ENCODE assay signal across 11 cellular contexts in the genomic region with DNA sequence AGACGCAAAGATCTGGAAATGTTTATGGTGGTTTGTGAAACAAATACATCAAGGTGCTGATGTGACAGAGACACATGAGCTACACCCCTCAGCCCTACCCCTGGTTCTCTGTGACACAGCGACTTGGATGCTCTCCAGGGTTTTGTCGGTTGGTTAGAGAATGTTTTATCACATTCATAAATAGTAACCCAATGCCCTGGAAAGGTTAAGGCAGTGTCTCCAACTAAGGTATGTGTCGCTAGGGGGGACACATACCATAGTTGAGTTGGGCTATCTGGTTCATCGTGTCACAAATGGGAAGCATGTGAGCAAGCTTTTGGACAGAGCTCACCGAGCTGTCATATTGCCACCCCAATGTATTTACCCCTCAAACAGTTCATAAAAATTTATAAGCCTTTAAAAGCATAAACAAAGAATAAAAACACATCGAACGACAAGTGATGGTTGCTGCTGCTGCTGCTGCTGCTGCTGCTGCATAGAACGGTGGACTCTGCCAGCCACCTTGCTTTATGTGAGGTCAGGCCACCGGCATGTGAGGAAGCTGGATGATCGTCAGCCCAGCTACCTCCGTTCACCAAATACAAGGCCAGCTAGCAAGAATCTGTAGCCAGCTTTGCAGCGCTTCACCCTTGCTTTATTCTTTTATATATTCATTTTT. TPM values are rescaled to one million over a fixed set of nuclear protein-coding genes. Genes with fewer than 3 reads are reported as not detected.
DNase-seq lines count a peak whose midpoint lies in the region; ATAC-seq and TF ChIP-seq lines count a peak whose summit lies in the region.
"Had no signal": no experiment of that assay in that cellular context is flagged by ENCODE, and none has a peak within 500 bp of the region (broad histone marks: within the 10 kb centered on the region; RNA-seq: fewer than 3 reads in every experiment).

No MANE protein-coding gene starts in this region.

- H3K36me3 Mint-ChIP-seq in activated T-helper 2 cell treated with anti-CD3 and anti-CD28 coated beads, Interferon-gamma antibody, Interleukin-2, Interleukin-4, amounts not matched to agents 10 μg/mL and 5 μg/mL and 100 μg/mL, durations not matched to agents 14 hours and 24 hours and 36 hours (ENCODE audit: low read depth) = no peaks in the 10 kb centered on the region
- H3K36me3 Mint-ChIP-seq in T-helper 17 cell (ENCODE audit: low read depth) = no peaks in the 10 kb centered on the region

- H3K4me1 ChIP-seq in HUES48 (ENCODE audit: control insufficient read depth, insufficient read depth, low read length) (peaks cover 53% of the 10 kb centered on the region), left ventricle myocardium inferior (peaks cover 41% of the 10 kb centered on the region), foreskin keratinocyte (no peaks in the 10 kb centered on the region)
- H3K4me1 ChIP-seq: testis had no signal

- ATAC-seq in foreskin keratinocyte (no peak), T-helper 17 cell (no peak)
- ATAC-seq: effector memory CD8-positive, alpha-beta T cell had no signal

- peaks cover 9% of the 10 kb centered on the region for H3K27me3 Mint-ChIP-seq in activated T-helper 2 cell treated with anti-CD3 and anti-CD28 coated beads, Interferon-gamma antibody, Interleukin-2, Interleukin-4, amounts not matched to agents 10 μg/mL and 5 μg/mL and 100 μg/mL, durations not matched to agents 14 hours and 24 hours and 36 hours (ENCODE audit: low read depth)
- H3K27me3 Mint-ChIP-seq in T-helper 17 cell = peaks cover 32% of the 10 kb centered on the region

- H3K4me3 Mint-ChIP-seq in activated T-helper 2 cell treated with anti-CD3 and anti-CD28 coated beads, Interferon-gamma antibody, Interleukin-2, Interleukin-4, amounts not matched to agents 10 μg/mL and 5 μg/mL and 100 μg/mL, durations not matched to agents 14 hours and 24 hours and 36 hours (ENCODE audit: low read depth) = no peak overlapping the region
- no peak overlapping the region for H3K4me3 Mint-ChIP-seq in T-helper 17 cell
- H3K4me3 Mint-ChIP-seq: activated B cell treated with CpG ODN at 0.5 μM for 24 hours; effector memory CD8-positive, alpha-beta T cell had no signal

- H3K4me1 Mint-ChIP-seq in activated T-helper 2 cell treated with anti-CD3 and anti-CD28 coated beads, Interferon-gamma antibody, Interleukin-2, Interleukin-4, amounts not matched to agents 10 μg/mL and 5 μg/mL and 100 μg/mL, durations not matched to agents 14 hours and 24 hours and 36 hours (ENCODE audit: low read depth) = no peaks in the 10 kb centered on the region
- H3K4me1 Mint-ChIP-seq in T-helper 17 cell = no peaks in the 10 kb centered on the region
- H3K4me1 Mint-ChIP-seq: activated B cell treated with CpG ODN at 0.5 μM for 24 hours had no signal

- TF ChIP-seq CTCF in left ventricle myocardium inferior (IDR thresholded peaks at IDR 0.05; ENCODE audit: borderline replicate concordance) (no peak), foreskin keratinocyte (conservative IDR thresholded peaks at IDR 0.05) (no peak)

- no peak overlapping the region for H3K9ac ChIP-seq in HUES48 (ENCODE audit: low read depth, low read length)

- H3K9me3 ChIP-seq in HUES48 (ENCODE audit: control insufficient read depth, insufficient read depth, low read length) (no peaks in the 10 kb centered on the region), left ventricle myocardium inferior (replicated peaks) (no peaks in the 10 kb centered on the region), T-helper 17 cell (ENCODE audit: control insufficient read depth, low read length, poor library complexity, severe bottlenecking) (no peaks in the 10 kb centered on the region)
- H3K9me3 ChIP-seq: testis had no signal

- no peak overlapping the region for H3K4me3 ChIP-seq in HUES48 (ENCODE audit: low read depth, low read length)
- peak overlapping the region; percentile 45 for H3K4me3 ChIP-seq in left ventricle myocardium inferior
- H3K4me3 ChIP-seq: testis had no signal

- intact Hi-C loops in left ventricle myocardium inferior (cut with micrococcal nuclease) = no loop called here
- intact Hi-C loops in activated T-helper 2 cell treated with anti-CD3 and anti-CD28 coated beads, Interferon-gamma antibody, Interleukin-2, Interleukin-4, amounts not matched to agents 10 μg/mL and 5 μg/mL and 100 μg/mL, durations not matched to agents 14 hours and 24 hours and 36 hours (cut with micrococcal nuclease) = no loop called here

- H3K36me3 ChIP-seq in HUES48 (ENCODE audit: control insufficient read depth, insufficient read depth, low read length) (no peaks in the 10 kb centered on the region), left ventricle myocardium inferior (no peaks in the 10 kb centered on the region)

- no peak overlapping the region for H3K27ac Mint-ChIP-seq in activated T-helper 2 cell treated with anti-CD3 and anti-CD28 coated beads, Interferon-gamma antibody, Interleukin-2, Interleukin-4, amounts not matched to agents 10 μg/mL and 5 μg/mL and 100 μg/mL, durations not matched to agents 14 hours and 24 hours and 36 hours
- H3K27ac Mint-ChIP-seq in T-helper 17 cell = no peak overlapping the region
- H3K27ac Mint-ChIP-seq: activated B cell treated with CpG ODN at 0.5 μM for 24 hours; effector memory CD8-positive, alpha-beta T cell had no signal

- no peaks in the 10 kb centered on the region for H3K9me3 Mint-ChIP-seq in activated T-helper 2 cell treated with anti-CD3 and anti-CD28 coated beads, Interferon-gamma antibody, Interleukin-2, Interleukin-4, amounts not matched to agents 10 μg/mL and 5 μg/mL and 100 μg/mL, durations not matched to agents 14 hours and 24 hours and 36 hours
- H3K9me3 Mint-ChIP-seq: activated B cell treated with CpG ODN at 0.5 μM for 24 hours; effector memory CD8-positive, alpha-beta T cell had no signal

- DNase-seq in NCI-H748 treated with DMSO at 0.1 percent for 48 hours (lab: John Stamatoyannopoulos, UW) (peak; percentile 10), left ventricle myocardium inferior (peak; percentile 48), putamen (ENCODE audit: low spot score) (peak; percentile 38), NOMO-1 treated with dmso at 0.1 percent for 144 hours (lab: John Stamatoyannopoulos, UW; ENCODE audit: unreplicated experiment) (no peak), foreskin keratinocyte (no peak), T-helper 17 cell (no peak)
- no peak for DNase-seq in activated T-helper 2 cell treated with anti-CD3 and anti-CD28 coated beads, Interferon-gamma antibody, Interleukin-2, Interleukin-4, amounts not matched to agents 10 μg/mL and 5 μg/mL and 100 μg/mL, durations not matched to agents 14 hours and 24 hours and 36 hours (ENCODE audit: low spot score)
- DNase-seq: activated B cell treated with CpG ODN at 0.5 μM for 24 hours; effector memory CD8-positive, alpha-beta T cell; testis had no signal

- H3K27ac ChIP-seq in HUES48 (ENCODE audit: low read depth, low read length) (peak overlapping the region; percentile 80), left ventricle myocardium inferior (replicated peaks) (peak overlapping the region; percentile 78), foreskin keratinocyte (no peak overlapping the region)
- H3K27ac ChIP-seq: testis had no signal

- no peaks in the 10 kb centered on the region for H3K27me3 ChIP-seq in HUES48 (ENCODE audit: control insufficient read depth, insufficient read depth, low read length)
- H3K27me3 ChIP-seq in left ventricle myocardium inferior (ENCODE audit: low read depth) = no peaks in the 10 kb centered on the region
- H3K27me3 ChIP-seq in foreskin keratinocyte = no peaks in the 10 kb centered on the region
- H3K27me3 ChIP-seq: testis had no signal

RNA-seq across cellular contexts. Expression of a gene that starts 55.9 kb away (rescaled TPM):
- total RNA-seq in left ventricle myocardium inferior (12.2 TPM), foreskin keratinocyte (0.75 and 0.99 TPM in 2 replicates), T-helper 17 cell (under 1 TPM in 1 of 2 donors, not detected in 1; 0.37 TPM)
- 0.14 and 0.24 TPM in 2 replicates for polyA plus RNA-seq in foreskin keratinocyte
- not detected in 2 replicates for total RNA-seq in activated T-helper 2 cell treated with anti-CD3 and anti-CD28 coated beads, Interferon-gamma antibody, Interleukin-2, Interleukin-4, amounts not matched to agents 10 μg/mL and 5 μg/mL and 100 μg/mL, durations not matched to agents 14 hours and 24 hours and 36 hours
- total RNA-seq: activated B cell treated with CpG ODN at 0.5 μM for 24 hours had no signal

Comparison
In these comparisons a context has a peak if more than half of its experiments do, and no peak if none do; other contexts are left out.
1. DNase-seq: peak in NCI-H748 treated with DMSO at 0.1 percent for 48 hours (single experiment), left ventricle myocardium inferior (single experiment) and putamen (single experiment); none in NOMO-1 treated with dmso at 0.1 percent for 144 hours (single experiment), foreskin keratinocyte (0 of 2), activated T-helper 2 cell treated with anti-CD3 and anti-CD28 coated beads, Interferon-gamma antibody, Interleukin-2, Interleukin-4, amounts not matched to agents 10 μg/mL and 5 μg/mL and 100 μg/mL, durations not matched to agents 14 hours and 24 hours and 36 hours (single experiment) and T-helper 17 cell (0 of 3).